ENCODE assay signal across 21 cellular contexts in the genomic region with DNA sequence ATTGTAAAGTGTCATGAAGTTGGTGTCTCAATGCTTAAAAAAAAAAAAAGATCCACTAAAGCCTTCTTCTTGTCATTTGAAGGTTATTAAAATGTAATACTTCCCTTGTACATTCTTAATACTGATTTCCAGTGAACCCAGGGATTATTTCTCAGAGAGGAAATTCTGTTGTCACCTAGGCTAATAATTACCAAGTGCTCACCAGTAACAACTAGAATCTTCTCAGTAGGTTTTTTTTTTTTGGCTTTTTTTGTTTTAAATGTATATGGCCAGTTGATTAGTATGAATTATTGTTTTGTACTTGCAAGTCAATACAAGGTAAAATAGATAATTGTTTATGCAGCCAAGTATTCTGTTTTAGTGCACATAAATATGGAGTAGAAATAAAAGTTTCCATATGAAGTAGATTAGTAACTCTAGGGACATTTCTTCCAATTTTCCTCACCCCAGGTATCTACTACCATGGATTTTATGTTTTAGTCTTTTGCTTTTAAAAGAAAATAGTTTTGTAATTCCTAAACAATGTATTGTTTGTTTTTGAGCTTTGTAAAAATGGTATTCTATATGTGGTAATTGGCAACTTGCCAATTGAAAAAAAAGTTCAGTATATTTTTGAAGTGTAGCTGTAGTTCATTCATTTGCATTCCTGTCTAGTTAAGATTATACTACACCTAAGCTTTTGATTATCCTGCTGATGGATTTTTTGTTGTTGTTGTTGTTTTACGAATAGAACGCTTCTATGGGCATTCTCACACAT. TPM values are rescaled to one million over a fixed set of nuclear protein-coding genes. Genes with fewer than 3 reads are reported as not detected.
DNase-seq lines count a peak whose midpoint lies in the region; ATAC-seq, FAIRE-seq and TF ChIP-seq lines count a peak whose summit lies in the region.
"Had no signal": no experiment of that assay in that cellular context is flagged by ENCODE, and none has a peak within 500 bp of the region (broad histone marks: within the 10 kb centered on the region; RNA-seq: fewer than 3 reads in every experiment).

No MANE protein-coding gene starts in this region.

- peak overlapping the region; percentile 9 for H3K27ac Mint-ChIP-seq in stimulated activated naive B cell treated with anti-CD40 and anti-IgM and Interleukin-4, amounts not matched to agents 10 μg/mL and 1 μg/mL and 100 μg/mL, for 72 hours
- H3K27ac Mint-ChIP-seq: activated naive CD4-positive, alpha-beta T cell treated with anti-CD3 and anti-CD28 coated beads, Interleukin-2, amount 50 U/mL, for 72 hours; CD14-positive monocyte; memory B cell; T-helper 17 cell had no signal

- POLR2A ChIA-PET in PC-3 (lab: Charles Lee; ENCODE audit: unreplicated experiment), result no interaction called here

- ATAC-seq in PC-3 (no peak), gastroesophageal sphincter (no peak), HG03108 (IDR thresholded peaks at IDR 0.05; ENCODE audit: unreplicated experiment) (no peak)
- no peak for ATAC-seq in stimulated activated naive B cell treated with anti-CD40 and anti-IgM and Interleukin-4, amounts not matched to agents 10 μg/mL and 1 μg/mL and 100 μg/mL, for 72 hours (replicated peaks)
- ATAC-seq: activated naive CD4-positive, alpha-beta T cell treated with anti-CD3 and anti-CD28 coated beads, Interleukin-2, amount 50 U/mL, for 72 hours; T-helper 17 cell had no signal

- peaks cover 0 to 8% of the 10 kb centered on the region in 2 donors for H3K36me3 Mint-ChIP-seq in stimulated activated naive B cell treated with anti-CD40 and anti-IgM and Interleukin-4, amounts not matched to agents 10 μg/mL and 1 μg/mL and 100 μg/mL, for 72 hours
- H3K36me3 Mint-ChIP-seq: CD14-positive monocyte, memory B cell had no signal

- H3K9me3 Mint-ChIP-seq in stimulated activated naive B cell treated with anti-CD40 and anti-IgM and Interleukin-4, amounts not matched to agents 10 μg/mL and 1 μg/mL and 100 μg/mL, for 72 hours, result no peaks in the 10 kb centered on the region
- H3K9me3 Mint-ChIP-seq: activated naive CD4-positive, alpha-beta T cell treated with anti-CD3 and anti-CD28 coated beads, Interleukin-2, amount 50 U/mL, for 72 hours; CD14-positive monocyte; memory B cell; neural crest cell had no signal

- H3K9ac ChIP-seq in PC-3 (ENCODE audit: low read length), result 0 out of 2 replicates have a peak overlapping the region, but pooled peaks have one; percentile 9

- no peak overlapping the region for H2AFZ ChIP-seq in PC-3 (ENCODE audit: low read length)

- no TSS peak for BruUV-seq in PC-3 (replicated peaks; lab: Mats Ljungman, UMichigan)

- no peak for TF ChIP-seq EP300 in gastroesophageal sphincter (IDR thresholded peaks at IDR 0.05)

- H3K4me2 ChIP-seq in PC-3 (ENCODE audit: low read length), result 0 out of 2 replicates have a peak overlapping the region, but pooled peaks have one; percentile 18

- H3K4me3 Mint-ChIP-seq in stimulated activated naive B cell treated with anti-CD40 and anti-IgM and Interleukin-4, amounts not matched to agents 10 μg/mL and 1 μg/mL and 100 μg/mL, for 72 hours, result no peak overlapping the region
- H3K4me3 Mint-ChIP-seq: CD14-positive monocyte, memory B cell, neural crest cell, T-helper 17 cell had no signal

- H3F3A ChIP-seq in PC-3 (ENCODE audit: low read length, unreplicated experiment), result no peaks in the 10 kb centered on the region

- H3K4me3 ChIP-seq in PC-3 (ENCODE audit: low read length), result no peak overlapping the region
- no peak overlapping the region for H3K4me3 ChIP-seq in gastroesophageal sphincter

- CTCF ChIA-PET in PC-3 (lab: Charles Lee), result interaction anchor here (0.7 kb wide), 1 partner anchor 163 kb away, joined by 4 read pairs; no protein-coding TSS in a partner anchor

- peak; percentile 31 for FAIRE-seq in GM19239 (lab: Jason Lieb, UNC)

- peaks cover 38 to 80% of the 10 kb centered on the region in 2 donors for H3K4me1 Mint-ChIP-seq in stimulated activated naive B cell treated with anti-CD40 and anti-IgM and Interleukin-4, amounts not matched to agents 10 μg/mL and 1 μg/mL and 100 μg/mL, for 72 hours
- H3K4me1 Mint-ChIP-seq: T-helper 17 cell had no signal

- intact Hi-C loops in PC-3 (cut with micrococcal nuclease), result no loop called here

- H3K4me1 ChIP-seq in PC-3 (ENCODE audit: insufficient read depth, low read length) (peaks cover 25% of the 10 kb centered on the region), gastroesophageal sphincter (peaks cover 29 to 100% (median 33%) of the 10 kb centered on the region in 3 donors)

- DNase-seq in GM19239 (ENCODE audit: insufficient read length, low spot score) (no peak), PC-3 (peak; percentile 12), kidney tubule cell (ENCODE audit: low spot score) (no peak), NOMO-1 treated with dmso at 0.1 percent for 144 hours (lab: John Stamatoyannopoulos, UW; ENCODE audit: unreplicated experiment) (no peak)
- no peak for DNase-seq in stimulated activated naive B cell treated with anti-CD40 and anti-IgM and Interleukin-4, amounts not matched to agents 10 μg/mL and 1 μg/mL and 100 μg/mL, for 72 hours
- DNase-seq in activated CD8-positive, alpha-beta memory T cell treated with anti-CD3 and anti-CD28 coated beads for 24 hours, result no peak
- DNase-seq: activated CD4-positive, alpha-beta T cell treated with anti-CD3 and anti-CD28 coated beads for 4 hours; activated T-cell treated with anti-CD3 and anti-CD28 coated beads for 4 hours; effector CD8-positive, alpha-beta T cell; NCI-H187 treated with DMSO at 0.1 percent for 48 hours; NCI-H526; right cardiac atrium; stimulated activated CD4-positive, alpha-beta T cell treated with anti-CD3 and anti-CD28 coated beads, Interleukin-4, amount 100 ng/mL, for 4 hours; T-helper 17 cell had no signal

- TF ChIP-seq CTCF in PC-3 (conservative IDR thresholded peaks at IDR 0.05; ENCODE audit: low read depth, low read length), result no peak
- TF ChIP-seq CTCF in gastroesophageal sphincter (IDR thresholded peaks at IDR 0.05), result no peak

- H3K27ac ChIP-seq in PC-3 (ENCODE audit: low read length) (peak overlapping the region; percentile 59), gastroesophageal sphincter (peak overlapping the region; percentile 31 to 64 (median 54))
- H3K27ac ChIP-seq: RWPE1 had no signal

- no peaks in the 10 kb centered on the region for H3K27me3 Mint-ChIP-seq in stimulated activated naive B cell treated with anti-CD40 and anti-IgM and Interleukin-4, amounts not matched to agents 10 μg/mL and 1 μg/mL and 100 μg/mL, for 72 hours
- H3K27me3 Mint-ChIP-seq: memory B cell had no signal

- H3K9me3 ChIP-seq in PC-3 (ENCODE audit: low read length) (no peaks in the 10 kb centered on the region), gastroesophageal sphincter (no peaks in the 10 kb centered on the region)

- H3K36me3 ChIP-seq in PC-3 (ENCODE audit: low read depth, low read length) (no peaks in the 10 kb centered on the region), gastroesophageal sphincter (no peaks in the 10 kb centered on the region)

- H3K27me3 ChIP-seq in PC-3 (ENCODE audit: low read length) (no peaks in the 10 kb centered on the region), gastroesophageal sphincter (no peaks in the 10 kb centered on the region)

- 93 to 95% methylated on average over 2 of the region's 2 CpGs for WGBS in gastroesophageal sphincter (ENCODE audit: low coverage in 1 of 2), 2 donors

- no peaks in the 10 kb centered on the region for H4K20me1 ChIP-seq in PC-3 (ENCODE audit: low read length)

- no peaks in the 10 kb centered on the region for H3K9me2 ChIP-seq in PC-3 (replicated peaks; ENCODE audit: low read length)

- H3K79me2 ChIP-seq in PC-3 (ENCODE audit: low read length), result peaks cover 100% of the 10 kb centered on the region

- no peak for TF ChIP-seq POLR2A in gastroesophageal sphincter (IDR thresholded peaks at IDR 0.05)

RNA-seq across cellular contexts. Expression of gene LAMC1, which starts 21.9 kb away (rescaled TPM):
- total RNA-seq in PC-3 (2014; rRNA removed), result 71.5 TPM in 2 replicates
- 100 to 1,000 TPM; 363 to 528 (median 514) TPM for total RNA-seq in gastroesophageal sphincter
- total RNA-seq: activated naive CD4-positive, alpha-beta T cell treated with anti-CD3 and anti-CD28 coated beads, Interleukin-2, amount 50 U/mL, for 72 hours had no signal
